In the genomic region with DNA sequence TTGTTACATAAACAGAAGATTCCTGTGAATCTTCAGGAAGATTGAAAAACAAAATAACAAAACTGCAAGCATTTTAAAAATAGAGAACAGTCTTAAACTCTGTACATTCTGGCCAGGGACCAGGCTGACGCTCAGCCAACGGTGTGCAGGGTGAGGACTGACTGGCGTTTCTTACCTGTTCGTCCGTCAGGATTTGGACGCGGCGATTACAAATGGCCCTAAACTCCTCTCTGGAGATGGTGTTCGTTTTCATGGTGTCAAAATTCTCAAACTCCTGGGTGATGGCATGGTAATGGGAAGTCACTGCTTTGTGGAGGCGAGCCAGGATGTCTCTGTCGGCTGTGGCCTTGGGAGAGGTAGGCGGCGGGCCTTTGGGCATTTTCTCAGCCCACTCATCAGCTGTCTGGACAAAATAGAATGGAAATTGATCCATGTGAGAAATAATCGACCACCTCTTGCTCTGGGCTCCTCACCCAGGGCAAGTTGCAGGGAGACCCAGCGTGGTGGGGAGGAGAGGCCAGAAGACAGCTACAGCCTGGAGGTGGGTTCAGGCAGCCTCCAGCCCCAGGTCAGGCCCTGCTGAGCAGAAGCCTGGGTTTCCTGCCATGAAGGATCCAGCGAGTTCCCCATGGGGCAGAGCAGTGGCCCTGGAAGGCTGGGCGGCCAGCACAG, we compare ENCODE assay signal across 20 cellular contexts.
DNase-seq lines count a peak whose midpoint lies in the region; ATAC-seq and TF ChIP-seq lines count a peak whose summit lies in the region.
"Had no signal": no experiment of that assay in that cellular context is flagged by ENCODE, and none has a peak within 500 bp of the region (broad histone marks: within the 10 kb centered on the region; RNA-seq: fewer than 3 reads in every experiment).

No MANE protein-coding gene starts in this region.

- no peaks in the 10 kb centered on the region for H3K36me3 ChIP-seq in endodermal cell (ENCODE audit: control insufficient read depth, insufficient read depth, low read length)
- H3K36me3 ChIP-seq in sigmoid colon, result no peaks in the 10 kb centered on the region
- H3K36me3 ChIP-seq: HAP-1 had no signal

- 90 to 92% methylated on average over 15 to 17 of the region's 17 CpGs for WGBS in endodermal cell (ENCODE audit: insufficient coverage in 1 of 2, insufficient read length in 1 of 2), 2 experiments
- WGBS in sigmoid colon, 2 donors, result 89 to 90% methylated on average over 17 of the region's 17 CpGs

- H3K27ac Mint-ChIP-seq in endodermal cell, result no peak overlapping the region
- H3K27ac Mint-ChIP-seq: B cell; CD4-positive, alpha-beta T cell had no signal

- no peak for TF ChIP-seq EP300 in sigmoid colon (IDR thresholded peaks at IDR 0.05)

- peaks cover 14% of the 10 kb centered on the region for H3K9me3 Mint-ChIP-seq in endodermal cell
- H3K9me3 Mint-ChIP-seq: CD4-positive, alpha-beta T cell had no signal

- TF ChIP-seq POLR2A in sigmoid colon (IDR thresholded peaks at IDR 0.05), result no peak

- no peak for TF ChIP-seq CTCF in endodermal cell (conservative IDR thresholded peaks at IDR 0.05)
- no peak for TF ChIP-seq CTCF in sigmoid colon (IDR thresholded peaks at IDR 0.05)

- peaks cover 8% of the 10 kb centered on the region for H3K9me3 ChIP-seq in endodermal cell (ENCODE audit: control insufficient read depth, low read length)
- H3K9me3 ChIP-seq in sigmoid colon, result no peaks in the 10 kb centered on the region
- H3K9me3 ChIP-seq: HAP-1 had no signal

- H3K27me3 ChIP-seq in endodermal cell (ENCODE audit: control insufficient read depth, insufficient read depth, low read length, poor library complexity, severe bottlenecking), result no peaks in the 10 kb centered on the region
- no peaks in the 10 kb centered on the region for H3K27me3 ChIP-seq in sigmoid colon

- ATAC-seq in left lobe of liver, result no peak
- ATAC-seq in HG03521 (IDR thresholded peaks at IDR 0.05; ENCODE audit: unreplicated experiment), result no peak
- ATAC-seq: GM12878 had no signal

- peak; percentile 15 for DNase-seq in activated CD8-positive, alpha-beta memory T cell treated with anti-CD3 and anti-CD28 coated beads, Interleukin-2, amount 50 U/mL, for 48 hours
- no peak for DNase-seq in activated CD8-positive, alpha-beta memory T cell treated with anti-CD3 and anti-CD28 coated beads, Interleukin-2, amount 50 U/mL, for 4 hours
- DNase-seq in endodermal cell (peak; percentile 32), left lobe of liver (ENCODE audit: low spot score) (peak; percentile 18), sigmoid colon (peak; percentile 50), hepatic stellate cell (ENCODE audit: low spot score) (no peak), activated T-cell treated with anti-CD3 and anti-CD28 coated beads for 4 hours (no peak)
- DNase-seq: 8988T; ACHN; C1 segment of cervical spinal cord; Calu3; CD4-positive, alpha-beta T cell; DMS 273 treated with DMSO at 0.1 percent for 48 hours; DMS79; GOT3 had no signal

- no peaks in the 10 kb centered on the region for H3K27me3 Mint-ChIP-seq in endodermal cell (ENCODE audit: insufficient read depth)

- H3K4me3 Mint-ChIP-seq in endodermal cell, result no peak overlapping the region
- H3K4me3 Mint-ChIP-seq: B cell; CD4-positive, alpha-beta T cell had no signal

- no peaks in the 10 kb centered on the region for H3K4me1 Mint-ChIP-seq in endodermal cell
- H3K4me1 Mint-ChIP-seq: B cell had no signal

- H3K9ac ChIP-seq in endodermal cell (ENCODE audit: extremely low read depth, low read length, poor library complexity, severe bottlenecking), result no peak overlapping the region

- H3K27ac ChIP-seq in endodermal cell (ENCODE audit: low read depth, low read length) (no peak overlapping the region), sigmoid colon (no peak overlapping the region)
- H3K27ac ChIP-seq: HL-60 had no signal

- H3K4me3 ChIP-seq in endodermal cell (ENCODE audit: low read length), result no peak overlapping the region
- no peak overlapping the region for H3K4me3 ChIP-seq in sigmoid colon
- H3K4me3 ChIP-seq: GM12878, HAP-1 had no signal

- H3K36me3 Mint-ChIP-seq in endodermal cell (ENCODE audit: low read depth), result no peaks in the 10 kb centered on the region

- no peaks in the 10 kb centered on the region for H3K4me1 ChIP-seq in endodermal cell (ENCODE audit: control insufficient read depth, insufficient read depth, low read length)
- H3K4me1 ChIP-seq in sigmoid colon, result no peaks in the 10 kb centered on the region
- H3K4me1 ChIP-seq: HAP-1 had no signal

- intact Hi-C loops in sigmoid colon (cut with DNase I), result no loop called here

Comparison
In these comparisons a context has a peak if more than half of its experiments do, and no peak if none do; other contexts are left out.
1. DNase-seq: peak in activated CD8-positive, alpha-beta memory T cell treated with anti-CD3 and anti-CD28 coated beads, Interleukin-2, amount 50 U/mL, for 48 hours (single experiment), endodermal cell (single experiment), left lobe of liver (single experiment) and sigmoid colon (single experiment); none in activated CD8-positive, alpha-beta memory T cell treated with anti-CD3 and anti-CD28 coated beads, Interleukin-2, amount 50 U/mL, for 4 hours (single experiment), hepatic stellate cell (single experiment) and activated T-cell treated with anti-CD3 and anti-CD28 coated beads for 4 hours (single experiment).